Comparison of ENCODE assay signal across 11 cellular contexts in genomic region chr3:182959474-182960350, GRCh38. TPM values are rescaled to one million over a fixed set of nuclear protein-coding genes. Genes with fewer than 3 reads are reported as not detected.
A peak's percentile ranks its signal among the peaks of the same experiment; 100 is the strongest.
DNase-seq lines count a peak whose midpoint lies in the region; ATAC-seq and TF ChIP-seq lines count a peak whose summit lies in the region.
"Had no signal": no experiment of that assay in that cellular context is flagged by ENCODE, and none has a peak within 500 bp of the region (broad histone marks: within the 10 kb centered on the region; RNA-seq: fewer than 3 reads in every experiment).

No MANE protein-coding gene starts in this region.

- peaks cover 44% of the 10 kb centered on the region for H3K79me2 ChIP-seq in DND-41 (ENCODE audit: insufficient read depth, low read length)

- CTCF ChIA-PET in activated naive CD4-positive, alpha-beta T cell treated with anti-CD3 and anti-CD28 coated beads, Interleukin-2, amount 10 ng/mL, durations not matched to agents 7 days and 5 days (lab: Charles Lee), result no interaction called here
- CTCF ChIA-PET in Caco-2 (lab: Charles Lee), result no interaction called here

- no peak overlapping the region for H3K4me2 ChIP-seq in DND-41 (ENCODE audit: insufficient read depth, low read length)

- H3K4me1 Mint-ChIP-seq in mesothelial cell of epicardium, result no peaks in the 10 kb centered on the region
- H3K4me1 Mint-ChIP-seq in activated naive CD4-positive, alpha-beta T cell treated with anti-CD3 and anti-CD28 coated beads, Interleukin-2, amount 10 ng/mL, durations not matched to agents 7 days and 5 days, result peaks cover 4% of the 10 kb centered on the region
- H3K4me1 Mint-ChIP-seq in Caco-2 (ENCODE audit: low read depth, unreplicated experiment), result no peaks in the 10 kb centered on the region

- H3K36me3 Mint-ChIP-seq in mesothelial cell of epicardium, result peaks cover 23% of the 10 kb centered on the region
- H3K36me3 Mint-ChIP-seq in activated naive CD4-positive, alpha-beta T cell treated with anti-CD3 and anti-CD28 coated beads, Interleukin-2, amount 10 ng/mL, durations not matched to agents 7 days and 5 days, result peaks cover 41% of the 10 kb centered on the region
- peaks cover 19% of the 10 kb centered on the region for H3K36me3 Mint-ChIP-seq in Caco-2 (ENCODE audit: insufficient read depth, unreplicated experiment)

- H3K27me3 ChIP-seq in DND-41 (ENCODE audit: insufficient read depth, low read length, poor library complexity) (no peaks in the 10 kb centered on the region), Caco-2 (replicated peaks; ENCODE audit: control insufficient read depth, insufficient read depth, low read length) (no peaks in the 10 kb centered on the region)

- H3K36me3 ChIP-seq in DND-41 (ENCODE audit: insufficient read depth, low read length) (peaks cover 62% of the 10 kb centered on the region), Caco-2 (ENCODE audit: control insufficient read depth, insufficient read depth, low read length) (no peaks in the 10 kb centered on the region; the same call in none of the 2 replicates)

- POLR2A ChIA-PET in Caco-2 (lab: Charles Lee), result no interaction called here

- no peak overlapping the region for H3K4me3 Mint-ChIP-seq in mesothelial cell of epicardium
- no peak overlapping the region for H3K4me3 Mint-ChIP-seq in activated naive CD4-positive, alpha-beta T cell treated with anti-CD3 and anti-CD28 coated beads, Interleukin-2, amount 10 ng/mL, durations not matched to agents 7 days and 5 days
- H3K4me3 Mint-ChIP-seq in Caco-2 (ENCODE audit: unreplicated experiment), result no peak overlapping the region
- H3K4me3 Mint-ChIP-seq: stimulated activated memory B cell treated with anti-CD40 and anti-IgM and Interleukin-4, amounts not matched to agents 10 μg/mL and 1 μg/mL and 100 μg/mL, for 72 hours had no signal

- in situ Hi-C loops in astrocyte of the spinal cord (cut with HindIII; ENCODE audit: low sequenced_read_pairs), result no loop called here

- ATAC-seq in DND-41 (ENCODE audit: insufficient read depth, low read depth) (0 out of 3 replicates have a peak, but pooled peaks have one; percentile 29), HG02973 (IDR thresholded peaks at IDR 0.05; ENCODE audit: unreplicated experiment) (no peak)
- ATAC-seq: stimulated activated memory B cell treated with anti-CD40 and anti-IgM and Interleukin-4, amounts not matched to agents 10 μg/mL and 1 μg/mL and 100 μg/mL, for 72 hours had no signal

- H3K9me3 Mint-ChIP-seq in mesothelial cell of epicardium, result no peaks in the 10 kb centered on the region
- H3K9me3 Mint-ChIP-seq in activated naive CD4-positive, alpha-beta T cell treated with anti-CD3 and anti-CD28 coated beads, Interleukin-2, amount 10 ng/mL, durations not matched to agents 7 days and 5 days, result no peaks in the 10 kb centered on the region
- H3K9me3 Mint-ChIP-seq in Caco-2 (ENCODE audit: unreplicated experiment), result no peaks in the 10 kb centered on the region
- H3K9me3 Mint-ChIP-seq: stimulated activated memory B cell treated with anti-CD40 and anti-IgM and Interleukin-4, amounts not matched to agents 10 μg/mL and 1 μg/mL and 100 μg/mL, for 72 hours had no signal

- TF ChIP-seq CTCF in DND-41 (IDR thresholded peaks at IDR 0.05; ENCODE audit: borderline replicate concordance, extremely low read depth, low read length, poor library complexity, severe bottlenecking), result no peak
- TF ChIP-seq CTCF in astrocyte of the spinal cord (IDR thresholded peaks at IDR 0.05; ENCODE audit: low read depth, low read length), result no peak
- no peak for TF ChIP-seq CTCF in mesothelial cell of epicardium (IDR thresholded peaks at IDR 0.05; ENCODE audit: unreplicated experiment)
- TF ChIP-seq CTCF in Caco-2 (IDR thresholded peaks at IDR 0.05; ENCODE audit: insufficient read depth in 1 of 2, low read depth in 1 of 2, low read length in 1 of 2, severe bottlenecking in 1 of 2, unreplicated experiment in 1 of 2), result no peak

- H3K27ac Mint-ChIP-seq in mesothelial cell of epicardium, result peak overlapping the region; percentile 21
- H3K27ac Mint-ChIP-seq in activated naive CD4-positive, alpha-beta T cell treated with anti-CD3 and anti-CD28 coated beads, Interleukin-2, amount 10 ng/mL, durations not matched to agents 7 days and 5 days, result no peak overlapping the region
- no peak overlapping the region for H3K27ac Mint-ChIP-seq in Caco-2 (ENCODE audit: unreplicated experiment)
- H3K27ac Mint-ChIP-seq: stimulated activated memory B cell treated with anti-CD40 and anti-IgM and Interleukin-4, amounts not matched to agents 10 μg/mL and 1 μg/mL and 100 μg/mL, for 72 hours had no signal

- BruUV-seq in Caco-2 (replicated peaks; lab: Mats Ljungman, UMichigan), result no TSS peak

- H2AFZ ChIP-seq in DND-41 (ENCODE audit: low read depth, low read length), result no peak overlapping the region

- H3K9ac ChIP-seq in DND-41 (ENCODE audit: low read depth, low read length), result no peak overlapping the region

- peaks cover 19% of the 10 kb centered on the region for H4K20me1 ChIP-seq in DND-41 (ENCODE audit: insufficient read depth, low read length)

- H3K27ac ChIP-seq in DND-41 (ENCODE audit: low read length), result no peak overlapping the region

- H3K4me1 ChIP-seq in DND-41 (ENCODE audit: insufficient read depth, low read length) (no peaks in the 10 kb centered on the region), Caco-2 (no peaks in the 10 kb centered on the region)

- DNase-seq in DND-41 (no peak), MV-4-11 (lab: John Stamatoyannopoulos, UW) (peak; percentile 45), astrocyte of the spinal cord (ENCODE audit: low read depth, low spot score) (peak; percentile 26), mesothelial cell of epicardium (ENCODE audit: low spot score in 2 of 2, unreplicated experiment in 2 of 2) (no peak), Caco-2 (no peak)
- no peak for DNase-seq in activated naive CD4-positive, alpha-beta T cell treated with anti-CD3 and anti-CD28 coated beads, Interleukin-2, amount 10 ng/mL, durations not matched to agents 7 days and 5 days
- no peak for DNase-seq in stimulated activated naive CD4-positive, alpha-beta T cell treated with Interleukin-2 at 50 U/mL for 16 hours (lab: John Stamatoyannopoulos, UW)
- DNase-seq: activated CD8-positive, alpha-beta memory T cell treated with anti-CD3 and anti-CD28 coated beads, Interleukin-2, amount 50 U/mL, for 4 hours; stimulated activated CD4-positive, alpha-beta T cell treated with anti-CD3 and anti-CD28 coated beads, Interleukin-12 subunit alpha, Interleukin-12 subunit beta, amount 100 ng/mL, for 4 hours had no signal

- intact Hi-C loops in Caco-2 (cut with micrococcal nuclease; ENCODE audit: unreplicated experiment), result no loop called here

- H3K9me3 ChIP-seq in DND-41 (ENCODE audit: insufficient read depth, low read length, severe bottlenecking) (no peaks in the 10 kb centered on the region), Caco-2 (no peaks in the 10 kb centered on the region)

- H3K4me3 ChIP-seq in DND-41 (ENCODE audit: low read depth in 1 of 2, low read length in 2 of 2) (no peak overlapping the region), astrocyte of the spinal cord (ENCODE audit: low read depth, low read length) (no peak overlapping the region), Caco-2 (ENCODE audit: low read depth, low read length) (no peak overlapping the region)

- no peaks in the 10 kb centered on the region for H3K27me3 Mint-ChIP-seq in mesothelial cell of epicardium (ENCODE audit: low read depth)
- H3K27me3 Mint-ChIP-seq in activated naive CD4-positive, alpha-beta T cell treated with anti-CD3 and anti-CD28 coated beads, Interleukin-2, amount 10 ng/mL, durations not matched to agents 7 days and 5 days, result no peaks in the 10 kb centered on the region
- H3K27me3 Mint-ChIP-seq in Caco-2 (ENCODE audit: insufficient read depth, unreplicated experiment), result no peaks in the 10 kb centered on the region
- H3K27me3 Mint-ChIP-seq: stimulated activated memory B cell treated with anti-CD40 and anti-IgM and Interleukin-4, amounts not matched to agents 10 μg/mL and 1 μg/mL and 100 μg/mL, for 72 hours had no signal

RNA-seq across cellular contexts. Expression of gene DCUN1D1, which starts 20.6 kb away (rescaled TPM):
- total RNA-seq in mesothelial cell of epicardium, result 50.7 to 53.8 TPM (median 52.9 TPM) in 3 replicates
- 43.0 and 51.2 TPM in 2 replicates for total RNA-seq in Caco-2 (2022)

Comparison
In these comparisons a context has a peak if more than half of its experiments do, and no peak if none do; other contexts are left out.
1. DNase-seq: peak in MV-4-11 (single experiment) and astrocyte of the spinal cord (single experiment); none in DND-41 (single experiment), mesothelial cell of epicardium (0 of 2), activated naive CD4-positive, alpha-beta T cell treated with anti-CD3 and anti-CD28 coated beads, Interleukin-2, amount 10 ng/mL, durations not matched to agents 7 days and 5 days (single experiment), stimulated activated naive CD4-positive, alpha-beta T cell treated with Interleukin-2 at 50 U/mL for 16 hours (single experiment) and Caco-2 (0 of 2).